Comparison of ENCODE assay signal across 12 cellular contexts in genomic region chr18:12336887-12337286, GRCh38. TPM values are rescaled to one million over a fixed set of nuclear protein-coding genes. Genes with fewer than 3 reads are reported as not detected.
A peak's percentile ranks its signal among the peaks of the same experiment; 100 is the strongest.
DNase-seq lines count a peak whose midpoint lies in the region; ATAC-seq and TF ChIP-seq lines count a peak whose summit lies in the region.
"Had no signal": no experiment of that assay in that cellular context is flagged by ENCODE, and none has a peak within 500 bp of the region (broad histone marks: within the 10 kb centered on the region; RNA-seq: fewer than 3 reads in every experiment).

No MANE protein-coding gene starts in this region.

- no peaks in the 10 kb centered on the region for H3K9me2 ChIP-seq in SK-N-SH
- H3K9me2 ChIP-seq in PC-9 (ENCODE audit: insufficient read depth), result no peaks in the 10 kb centered on the region

- intact Hi-C loops in PC-9 (cut with micrococcal nuclease; ENCODE audit: unreplicated experiment), result loop anchor here (1.0 to 2.0 kb wide), 3 partner anchors 40 to 244 kb away; partner anchors contain the start of genes AFG3L2 and ANKRD62
- intact Hi-C loops in CD4-positive, alpha-beta T cell (cut with DNase I, micrococcal nuclease), result no loop called here

- H3K27me3 ChIP-seq in SK-N-SH (ENCODE audit: insufficient read depth), result no peaks in the 10 kb centered on the region
- no peaks in the 10 kb centered on the region for H3K27me3 ChIP-seq in PC-9 (ENCODE audit: insufficient read depth, low read depth)
- no peaks in the 10 kb centered on the region for H3K27me3 ChIP-seq in CD4-positive, alpha-beta T cell (ENCODE audit: control insufficient read depth, insufficient read depth, low read length)
- H3K27me3 ChIP-seq: ovary had no signal

- H3K27ac Mint-ChIP-seq in stimulated activated effector memory CD8-positive, alpha-beta T cell treated with anti-CD3 and anti-CD28 coated beads, Interleukin-12 subunit alpha, Interleukin-12 subunit beta, amount 100 ng/mL, for 72 hours, result peak overlapping the region; percentile 40
- no peak overlapping the region for H3K27ac Mint-ChIP-seq in CD4-positive, alpha-beta T cell

- no peak overlapping the region for H3K4me2 ChIP-seq in SK-N-SH
- H3K4me2 ChIP-seq in PC-9, result peak overlapping the region; percentile 62

- H3K79me2 ChIP-seq in SK-N-SH (ENCODE audit: insufficient read depth) (no peaks in the 10 kb centered on the region), PC-9 (ENCODE audit: low read depth) (no peaks in the 10 kb centered on the region)

- H3K4me3 ChIP-seq in SK-N-SH (ENCODE audit: low read depth in 2 of 2, low read length in 1 of 2), result no peak overlapping the region
- no peak overlapping the region; the same call in 1 of the 2 replicates for H3K4me3 ChIP-seq in PC-9
- H3K4me3 ChIP-seq: ovary had no signal

- no peaks in the 10 kb centered on the region for H3K9me3 ChIP-seq in SK-N-SH
- H3K9me3 ChIP-seq in PC-9 (ENCODE audit: insufficient read depth, low read depth), result no peaks in the 10 kb centered on the region
- H3K9me3 ChIP-seq in CD4-positive, alpha-beta T cell (ENCODE audit: control insufficient read depth, low read length), result no peaks in the 10 kb centered on the region
- H3K9me3 ChIP-seq: ovary had no signal

- no peak overlapping the region for H2AFZ ChIP-seq in SK-N-SH (ENCODE audit: low read depth)
- H2AFZ ChIP-seq in PC-9, result no peak overlapping the region

- CTCF ChIA-PET in SK-N-SH (lab: Yijun Ruan, JAX), result interaction anchor here (1.1 kb wide), 1 partner anchor 9 kb away, joined by 5 read pairs; no protein-coding TSS in a partner anchor
- CTCF ChIA-PET in PC-9 (lab: Charles Lee), result interaction anchor here (1.0 kb wide), 2 partner anchors 9 to 55 kb away, joined by 3 read pairs; no protein-coding TSS in a partner anchor
- CTCF ChIA-PET in CD4-positive, alpha-beta T cell (lab: Charles Lee), result no interaction called here

- peaks cover 9% of the 10 kb centered on the region for H3K4me1 Mint-ChIP-seq in stimulated activated effector memory CD8-positive, alpha-beta T cell treated with anti-CD3 and anti-CD28 coated beads, Interleukin-12 subunit alpha, Interleukin-12 subunit beta, amount 100 ng/mL, for 72 hours
- no peaks in the 10 kb centered on the region for H3K4me1 Mint-ChIP-seq in CD4-positive, alpha-beta T cell (ENCODE audit: low read depth)

- peaks cover 0 to 3% of the 10 kb centered on the region in 2 experiments; a peak in 1 of 4 replicates for H3K4me1 ChIP-seq in SK-N-SH (ENCODE audit: control insufficient read depth in 1 of 2, insufficient read depth in 2 of 2, low read depth in 1 of 2, low read length in 1 of 2)
- H3K4me1 ChIP-seq in PC-9 (replicated peaks; ENCODE audit: insufficient read depth), result peaks cover 32% of the 10 kb centered on the region

- 71% methylated on average over 6 of the region's 6 CpGs for WGBS in SK-N-SH (ENCODE audit: low lambda C conversion rate)

- H3K36me3 ChIP-seq in SK-N-SH (replicated peaks in 1 of 2; ENCODE audit: control insufficient read depth in 1 of 2, insufficient read depth in 2 of 2, low read length in 1 of 2) (peaks cover 25 to 40% of the 10 kb centered on the region in 2 experiments), PC-9 (ENCODE audit: low read depth) (peaks cover 17% of the 10 kb centered on the region)
- H3K36me3 ChIP-seq: ovary had no signal

- H4K20me1 ChIP-seq in SK-N-SH (ENCODE audit: insufficient read depth), result no peaks in the 10 kb centered on the region
- peaks cover 52% of the 10 kb centered on the region for H4K20me1 ChIP-seq in PC-9 (ENCODE audit: insufficient read depth)

- peaks cover 91% of the 10 kb centered on the region for H3K36me3 Mint-ChIP-seq in stimulated activated effector memory CD8-positive, alpha-beta T cell treated with anti-CD3 and anti-CD28 coated beads, Interleukin-12 subunit alpha, Interleukin-12 subunit beta, amount 100 ng/mL, for 72 hours
- H3K36me3 Mint-ChIP-seq in CD4-positive, alpha-beta T cell (ENCODE audit: low read depth), result peaks cover 71% of the 10 kb centered on the region

- ATAC-seq in SK-N-SH treated with all-trans-retinoic acid at 6 μM for 48 hours (no peak), GM21717 (IDR thresholded peaks at IDR 0.05; ENCODE audit: unreplicated experiment) (no peak)
- ATAC-seq in stimulated activated effector memory CD8-positive, alpha-beta T cell treated with anti-CD3 and anti-CD28 coated beads, Interleukin-12 subunit alpha, Interleukin-12 subunit beta, amount 100 ng/mL, for 72 hours, result no peak
- no peak for ATAC-seq in CD4-positive, alpha-beta T cell (ENCODE audit: poor library complexity)

- no peak for DNase-seq in SK-N-SH
- peak; percentile 74 to 91 for DNase-seq in PC-9
- DNase-seq in glomerular visceral epithelial cell (ENCODE audit: extremely low spot score), result peak; percentile 79
- DNase-seq in stimulated activated effector memory CD8-positive, alpha-beta T cell treated with anti-CD3 and anti-CD28 coated beads, Interleukin-12 subunit alpha, Interleukin-12 subunit beta, amount 100 ng/mL, for 72 hours (ENCODE audit: low spot score in 2 of 2), result no peak
- DNase-seq in CD4-positive, alpha-beta T cell, result no peak
- DNase-seq in AG20443 (ENCODE audit: low spot score), result no peak
- DNase-seq: activated CD4-positive, alpha-beta T cell treated with anti-CD3 and anti-CD28 coated beads, Interleukin-2, amount 50 U/mL, for 4 hours; AML-193; KG1; ovary had no signal

- H3K4me3 Mint-ChIP-seq in stimulated activated effector memory CD8-positive, alpha-beta T cell treated with anti-CD3 and anti-CD28 coated beads, Interleukin-12 subunit alpha, Interleukin-12 subunit beta, amount 100 ng/mL, for 72 hours, result no peak overlapping the region
- no peak overlapping the region for H3K4me3 Mint-ChIP-seq in CD4-positive, alpha-beta T cell

- TF ChIP-seq EP300 in SK-N-SH (IDR thresholded peaks at IDR 0.05; ENCODE audit: borderline replicate concordance in 1 of 2, low read depth in 1 of 2, low read length in 1 of 2), result no peak

- no peak for TF ChIP-seq CTCF in SK-N-SH (IDR thresholded peaks at IDR 0.05)
- no peak for TF ChIP-seq CTCF in PC-9 (conservative IDR thresholded peaks at IDR 0.05)
- TF ChIP-seq CTCF in CD4-positive, alpha-beta T cell (IDR thresholded peaks at IDR 0.05), result no peak

- POLR2A ChIA-PET in SK-N-SH (lab: Yijun Ruan, JAX), result no interaction called here
- POLR2A ChIA-PET in PC-9 (lab: Charles Lee; ENCODE audit: unreplicated experiment), result interaction anchor here (0.6 kb wide), 1 partner anchor 69 kb away, joined by 3 read pairs; no protein-coding TSS in a partner anchor
- POLR2A ChIA-PET in CD4-positive, alpha-beta T cell (lab: Charles Lee), result interaction anchor here (0.6 kb wide), 1 partner anchor 40 kb away, joined by 3 read pairs; the partner anchor contains the start of gene AFG3L2

- no peaks in the 10 kb centered on the region for H3K9me3 Mint-ChIP-seq in stimulated activated effector memory CD8-positive, alpha-beta T cell treated with anti-CD3 and anti-CD28 coated beads, Interleukin-12 subunit alpha, Interleukin-12 subunit beta, amount 100 ng/mL, for 72 hours
- H3K9me3 Mint-ChIP-seq in CD4-positive, alpha-beta T cell, result no peaks in the 10 kb centered on the region

- H3K27me3 Mint-ChIP-seq in CD4-positive, alpha-beta T cell, result no peaks in the 10 kb centered on the region

- H3F3A ChIP-seq in SK-N-SH (replicated peaks; ENCODE audit: insufficient read depth) (peaks cover 4% of the 10 kb centered on the region), PC-9 (ENCODE audit: insufficient read depth, low read depth) (peaks cover 36% of the 10 kb centered on the region)

- H3K27ac ChIP-seq in SK-N-SH (ENCODE audit: low read depth in 2 of 2, low read length in 1 of 2) (no peak overlapping the region), PC-9 (peak overlapping the region; percentile 48)
- H3K27ac ChIP-seq in CD4-positive, alpha-beta T cell (ENCODE audit: low read depth, low read length), result no peak overlapping the region
- H3K27ac ChIP-seq: ovary had no signal

- H3K9ac ChIP-seq in SK-N-SH, result no peak overlapping the region

- TF ChIP-seq RAD21 in SK-N-SH (IDR thresholded peaks at IDR 0.05; ENCODE audit: low read length), result no peak

- no TSS peak for BruUV-seq in PC-9 (replicated peaks; lab: Mats Ljungman, UMichigan)

TF ChIP-seq in SK-N-SH, 30 proteins besides CTCF, POLR2A, EP300 and RAD21 (continues in another document):
- TF ChIP-seq PBX3 (IDR thresholded peaks at IDR 0.05), result peak; percentile 22; the same call in 1 of the 2 replicates

TF ChIP-seq in SK-N-SH treated with all-trans-retinoic acid at 6 μM for 48 hours, 23 proteins besides CTCF, POLR2A, EP300 and RAD21:
- TF ChIP-seq ZNF565 (CRISPR knock-in tag; conservative IDR thresholded peaks at IDR 0.05; ENCODE audit: low read depth) (no peak), ZFP3 (CRISPR knock-in tag; IDR thresholded peaks at IDR 0.05) (no peak), ESRRG (CRISPR knock-in tag; IDR thresholded peaks at IDR 0.05) (no peak), SNAI2 (CRISPR knock-in tag; IDR thresholded peaks at IDR 0.05) (no peak), ZNF70 (CRISPR knock-in tag; IDR thresholded peaks at IDR 0.05) (no peak)

RNA-seq across cellular contexts. Expression of gene TUBB6, which starts 28.8 kb away (rescaled TPM):
- 285 and 387 TPM in 2 replicates for polyA plus RNA-seq in SK-N-SH (2012; rRNA removed)
- 158 and 241 TPM in 2 replicates for polyA plus RNA-seq in SK-N-SH (2012; cell fraction: cytosol; rRNA removed)
- 318 and 338 TPM in 2 replicates for polyA plus RNA-seq in SK-N-SH (2012; cell fraction: nucleus; rRNA removed)
- 42.2 and 47.9 TPM in 2 replicates for total RNA-seq in PC-9 (2021)
- under 1 TPM; 0.88 to 0.98 TPM for total RNA-seq in CD4-positive, alpha-beta T cell

RNA-seq across cellular contexts. Expression of gene AFG3L2, which starts 40.1 kb away (rescaled TPM):
- polyA plus RNA-seq in SK-N-SH (2012; rRNA removed), result 26.0 and 32.6 TPM in 2 replicates
- polyA plus RNA-seq in SK-N-SH (2012; cell fraction: cytosol; rRNA removed), result 33.2 and 36.6 TPM in 2 replicates
- 26.2 and 28.5 TPM in 2 replicates for polyA plus RNA-seq in SK-N-SH (2012; cell fraction: nucleus; rRNA removed)
- total RNA-seq in PC-9 (2021), result 69.4 and 71.1 TPM in 2 replicates
- 10 to 100 TPM; 40.4 to 46.8 TPM for total RNA-seq in CD4-positive, alpha-beta T cell

Comparison
In these comparisons a context has a peak if more than half of its experiments do, and no peak if none do; other contexts are left out.
1. DNase-seq: peak in PC-9 (2 of 2) and glomerular visceral epithelial cell (single experiment); none in SK-N-SH (single experiment), stimulated activated effector memory CD8-positive, alpha-beta T cell treated with anti-CD3 and anti-CD28 coated beads, Interleukin-12 subunit alpha, Interleukin-12 subunit beta, amount 100 ng/mL, for 72 hours (0 of 2), CD4-positive, alpha-beta T cell (0 of 10) and AG20443 (single experiment).
2. RNA of gene TUBB6, which starts 28.8 kb away (total RNA-seq): 42.2 to 47.9 TPM in PC-9; 0.88 to 0.98 TPM in CD4-positive, alpha-beta T cell; every median in the first group is over 10 times any median in the second.